Comparison of ENCODE assay signal across 5 cellular contexts in genomic region chr19:57499332-57499679, GRCh38. TPM values are rescaled to one million over a fixed set of nuclear protein-coding genes. Genes with fewer than 3 reads are reported as not detected.
DNase-seq lines count a peak whose midpoint lies in the region; ATAC-seq and TF ChIP-seq lines count a peak whose summit lies in the region.
"Not testable (repeated sequence)": the region's sequence is repeated elsewhere in the genome, so short reads cannot be mapped to it uniquely, and the experiment has no call there.

No MANE protein-coding gene starts in this region.

- H3K9ac ChIP-seq in neuronal stem cell (ENCODE audit: low read depth, low read length, poor library complexity): not testable (repeated sequence)

- not testable (repeated sequence) for H3K9me3 ChIP-seq in HEK293 (ENCODE audit: control insufficient read depth, insufficient read depth, low read depth, low read length)
- peaks cover under 1 to 43% of the 10 kb centered on the region in 2 donors for H3K9me3 ChIP-seq in neuronal stem cell (replicated peaks in 1 of 2; ENCODE audit: control insufficient read depth in 2 of 2, insufficient read depth in 1 of 2, low read depth in 1 of 2, low read length in 2 of 2)

- not testable (repeated sequence) for H3K27me3 ChIP-seq in neuronal stem cell (ENCODE audit: control insufficient read depth in 3 of 3, insufficient read depth in 3 of 3, low read depth in 1 of 3, low read length in 3 of 3)

- not testable (repeated sequence) for H3K4me3 ChIP-seq in HEK293 (ENCODE audit: low read depth, low read length)
- peak overlapping the region in 1 of 2 donors; percentile 78 for H3K4me3 ChIP-seq in neuronal stem cell (ENCODE audit: low read length in 2 of 2)

- H3K27me3 Mint-ChIP-seq in activated B cell treated with CpG ODN at 0.5 μM for 24 hours; activated naive CD8-positive, alpha-beta T cell treated with anti-CD3 and anti-CD28 coated beads for 36 hours: not testable (repeated sequence)

- H4K91ac ChIP-seq in neuronal stem cell (ENCODE audit: low read depth, low read length, poor library complexity): not testable (repeated sequence)

- H3K27ac Mint-ChIP-seq in activated B cell treated with CpG ODN at 0.5 μM for 24 hours: peak overlapping the region; percentile 83
- H3K27ac Mint-ChIP-seq in activated naive CD8-positive, alpha-beta T cell treated with anti-CD3 and anti-CD28 coated beads for 36 hours: peak overlapping the region; percentile 63

- not testable (repeated sequence) for ATAC-seq in activated B cell treated with CpG ODN at 0.5 μM for 24 hours (ENCODE audit: low read depth)

- H2BK120ac ChIP-seq in neuronal stem cell (ENCODE audit: low read depth, low read length): not testable (repeated sequence)

- intact Hi-C loops in activated B cell treated with CpG ODN at 0.5 μM for 24 hours (cut with micrococcal nuclease): loop anchor here (1.0 to 2.0 kb wide), 6 partner anchors 12 to 136 kb away; partner anchors contain the start of genes TRAPPC2B, ZNF419, ZNF547 and ZNF548

- H2AK5ac ChIP-seq in neuronal stem cell (ENCODE audit: low read depth, low read length): not testable (repeated sequence)

- H3K4me2 ChIP-seq in neuronal stem cell (ENCODE audit: insufficient read depth, low read length, poor library complexity, severe bottlenecking): not testable (repeated sequence)

- H4K8ac ChIP-seq in neuronal stem cell (ENCODE audit: low read depth, low read length): not testable (repeated sequence)

- not testable (repeated sequence) for H3K4me1 ChIP-seq in HEK293 (ENCODE audit: control insufficient read depth, insufficient read depth, low read length); neuronal stem cell (ENCODE audit: control insufficient read depth in 2 of 2, insufficient read depth in 1 of 2, low read depth in 1 of 2, low read length in 2 of 2)

- peak overlapping the region; percentile 93 for H2AFZ ChIP-seq in neuronal stem cell (ENCODE audit: low read length)

- not testable (repeated sequence) for H3K23ac ChIP-seq in neuronal stem cell (ENCODE audit: low read depth, low read length, poor library complexity)

- not testable (repeated sequence) for H3K14ac ChIP-seq in neuronal stem cell (ENCODE audit: low read length)

- not testable (repeated sequence) for H3K4ac ChIP-seq in neuronal stem cell (ENCODE audit: low read length)

- CTCF ChIA-PET in HEK293 (lab: Yijun Ruan, JAX); activated B cell treated with CpG ODN at 0.5 μM for 24 hours (lab: Charles Lee): not testable (repeated sequence)

- peaks cover 22% of the 10 kb centered on the region for H3K4me1 Mint-ChIP-seq in activated B cell treated with CpG ODN at 0.5 μM for 24 hours
- H3K4me1 Mint-ChIP-seq in activated naive CD8-positive, alpha-beta T cell treated with anti-CD3 and anti-CD28 coated beads for 36 hours: peaks cover 20% of the 10 kb centered on the region

- not testable (repeated sequence) for DNase-seq in activated B cell treated with CpG ODN at 0.5 μM for 24 hours; activated naive CD8-positive, alpha-beta T cell treated with anti-CD3 and anti-CD28 coated beads for 36 hours; neuronal stem cell (ENCODE audit: low spot score)
- DNase-seq in fibroblast of peridontal ligament (ENCODE audit: extremely low read depth): peak; percentile 1

- H3K79me1 ChIP-seq in neuronal stem cell (ENCODE audit: low read depth, low read length): not testable (repeated sequence)

- H3K27ac ChIP-seq in HEK293 (ENCODE audit: extremely low read depth, low read depth, low read length); neuronal stem cell (replicated peaks; ENCODE audit: low read length): not testable (repeated sequence)

- H2BK15ac ChIP-seq in neuronal stem cell (ENCODE audit: low read length): not testable (repeated sequence)

- H3K4me3 Mint-ChIP-seq in activated B cell treated with CpG ODN at 0.5 μM for 24 hours: peak overlapping the region; percentile 76
- H3K4me3 Mint-ChIP-seq in activated naive CD8-positive, alpha-beta T cell treated with anti-CD3 and anti-CD28 coated beads for 36 hours: peak overlapping the region; percentile 90

- H3K18ac ChIP-seq in neuronal stem cell (ENCODE audit: low read length): not testable (repeated sequence)

- not testable (repeated sequence) for H2BK5ac ChIP-seq in neuronal stem cell (ENCODE audit: low read length)

- POLR2A ChIA-PET in HEK293 (lab: Yijun Ruan, JAX) (interaction anchor here (0.5 to 1.1 kb wide), 9 partner anchors 9 to 252 kb away, joined by 3 to 10 read pairs (median 5); partner anchors contain the start of genes ZNF416, ZNF419, ZNF549 and ZNF772), activated B cell treated with CpG ODN at 0.5 μM for 24 hours (lab: Charles Lee) (interaction anchor here (0.5 to 1.4 kb wide), 7 partner anchors 12 to 651 kb away, joined by 3 to 8 read pairs (median 4); partner anchors contain the start of genes ZNF134, ZNF154, ZNF329 and ZNF419)

- not testable (repeated sequence) for TF ChIP-seq CTCF in HEK293 (tag by site-specific recombination; IDR thresholded peaks at IDR 0.05); activated B cell treated with CpG ODN at 0.5 μM for 24 hours (IDR thresholded peaks at IDR 0.05)

- H3K36me3 ChIP-seq in HEK293 (ENCODE audit: control insufficient read depth in 2 of 2, insufficient read depth in 1 of 2, low read length in 2 of 2) (peaks cover 28 to 35% of the 10 kb centered on the region in 2 experiments; a peak in 2 of 3 replicates), neuronal stem cell (replicated peaks in 1 of 2; ENCODE audit: control insufficient read depth in 2 of 2, insufficient read depth in 2 of 2, low read length in 2 of 2) (peaks cover 5 to 32% of the 10 kb centered on the region in 2 donors)

- H3K36me3 Mint-ChIP-seq in activated B cell treated with CpG ODN at 0.5 μM for 24 hours (ENCODE audit: low read depth): peaks cover 48% of the 10 kb centered on the region
- H3K36me3 Mint-ChIP-seq in activated naive CD8-positive, alpha-beta T cell treated with anti-CD3 and anti-CD28 coated beads for 36 hours: peaks cover 64% of the 10 kb centered on the region

- H2BK12ac ChIP-seq in neuronal stem cell (ENCODE audit: low read length): not testable (repeated sequence)

- peaks cover 27% of the 10 kb centered on the region for H3K9me3 Mint-ChIP-seq in activated B cell treated with CpG ODN at 0.5 μM for 24 hours
- H3K9me3 Mint-ChIP-seq in activated naive CD8-positive, alpha-beta T cell treated with anti-CD3 and anti-CD28 coated beads for 36 hours: peaks cover 43% of the 10 kb centered on the region

TF ChIP-seq in HEK293, 187 proteins besides CTCF, POLR2A, EP300 and RAD21 (continues in another document):
- 0 out of 2 replicates have a peak, but pooled peaks have one; percentile 58 for TF ChIP-seq ZNF280D (tag by site-specific recombination; IDR thresholded peaks at IDR 0.05)

RNA-seq across cellular contexts. Expression of gene ZNF773, which starts 0.4 kb away (rescaled TPM):
- total RNA-seq in activated B cell treated with CpG ODN at 0.5 μM for 24 hours: 20.2 and 21.3 TPM in 2 replicates
- total RNA-seq in activated naive CD8-positive, alpha-beta T cell treated with anti-CD3 and anti-CD28 coated beads for 36 hours: 1 to 10 TPM; 8.5 to 9.1 TPM
- polyA plus RNA-seq in neuronal stem cell (2013, experiment 1 of 2): 6.8 TPM
- polyA plus RNA-seq in neuronal stem cell (2013, experiment 2 of 2): 6.3 TPM

RNA-seq across cellular contexts. Expression of gene ZNF419, which starts 11.8 kb away (rescaled TPM):
- 17.2 TPM in 2 replicates for total RNA-seq in activated B cell treated with CpG ODN at 0.5 μM for 24 hours
- total RNA-seq in activated naive CD8-positive, alpha-beta T cell treated with anti-CD3 and anti-CD28 coated beads for 36 hours: 1 to 10 TPM; 7.5 to 7.8 TPM
- 8.7 TPM for polyA plus RNA-seq in neuronal stem cell (2013, experiment 1 of 2)
- polyA plus RNA-seq in neuronal stem cell (2013, experiment 2 of 2): 8.1 TPM

RNA-seq across cellular contexts. Expression of gene ZNF772, which starts 21.9 kb away (rescaled TPM):
- total RNA-seq in activated B cell treated with CpG ODN at 0.5 μM for 24 hours: 13.8 and 17.9 TPM in 2 replicates
- 1 to 10 TPM; 9.3 to 9.7 TPM for total RNA-seq in activated naive CD8-positive, alpha-beta T cell treated with anti-CD3 and anti-CD28 coated beads for 36 hours
- polyA plus RNA-seq in neuronal stem cell (2013, experiment 1 of 2): 8.0 TPM
- polyA plus RNA-seq in neuronal stem cell (2013, experiment 2 of 2): 7.9 TPM

RNA-seq across cellular contexts. Expression of gene ZNF549, which starts 27.9 kb away (rescaled TPM):
- 14.0 and 16.9 TPM in 2 replicates for total RNA-seq in activated B cell treated with CpG ODN at 0.5 μM for 24 hours
- 1 to 10 TPM; 5.6 to 6.1 TPM for total RNA-seq in activated naive CD8-positive, alpha-beta T cell treated with anti-CD3 and anti-CD28 coated beads for 36 hours
- polyA plus RNA-seq in neuronal stem cell (2013, experiment 1 of 2): 4.0 TPM
- polyA plus RNA-seq in neuronal stem cell (2013, experiment 2 of 2): 4.0 TPM

RNA-seq across cellular contexts. Expression of gene VN1R1, which starts 42.4 kb away (rescaled TPM):
- total RNA-seq in activated B cell treated with CpG ODN at 0.5 μM for 24 hours: 0.78 and 1.1 TPM in 2 replicates
- total RNA-seq in activated naive CD8-positive, alpha-beta T cell treated with anti-CD3 and anti-CD28 coated beads for 36 hours: under 1 TPM; 0.30 to 0.31 TPM
- 1.3 TPM for polyA plus RNA-seq in neuronal stem cell (2013, experiment 1 of 2)
- polyA plus RNA-seq in neuronal stem cell (2013, experiment 2 of 2): 1.2 TPM
